1 cellular context compared by ENCODE assay signal in the genomic region with DNA sequence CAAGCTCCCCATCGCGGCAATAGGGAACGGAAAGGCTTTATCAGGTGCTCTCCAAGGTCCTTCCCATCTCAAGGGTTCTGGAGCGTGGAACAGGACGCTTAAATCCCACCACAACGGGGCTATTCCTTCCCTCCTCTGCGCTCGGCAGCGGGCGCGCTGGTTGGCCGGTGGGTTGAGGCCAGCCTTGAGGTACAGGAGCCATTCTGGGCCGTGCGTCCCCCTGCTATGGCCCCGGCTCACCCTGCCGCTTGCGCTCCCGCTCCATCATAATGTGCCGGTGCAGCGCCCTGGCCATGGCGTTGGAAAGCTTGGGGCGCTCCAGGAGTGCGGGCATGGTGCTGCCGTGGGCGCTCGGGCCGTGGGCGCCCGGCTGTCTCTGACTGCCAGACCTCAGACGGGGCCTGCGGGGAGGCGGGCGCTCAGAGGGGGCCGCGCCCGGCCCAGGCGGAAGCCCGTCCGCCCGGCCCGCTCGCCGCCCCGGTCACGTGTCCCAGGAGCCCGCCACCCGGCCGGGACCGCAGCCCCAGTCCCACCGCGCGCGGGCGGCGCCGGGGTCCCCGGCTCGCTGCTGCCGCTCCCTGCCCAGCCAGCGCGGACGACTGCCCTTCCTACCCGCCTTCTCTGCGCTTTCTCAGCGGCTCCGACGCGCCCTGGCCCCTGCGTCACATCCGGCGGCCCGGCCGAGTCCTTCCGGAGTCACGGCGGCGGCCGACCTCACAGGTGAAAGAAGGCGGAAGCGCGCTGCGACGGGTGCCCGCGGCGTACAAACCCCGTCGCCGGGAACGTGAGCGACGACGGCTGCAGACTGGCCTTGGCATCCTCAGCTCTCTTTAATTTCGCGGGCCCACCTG.
TF ChIP-seq lines count a peak whose summit lies in the region.

A gene with protein sequence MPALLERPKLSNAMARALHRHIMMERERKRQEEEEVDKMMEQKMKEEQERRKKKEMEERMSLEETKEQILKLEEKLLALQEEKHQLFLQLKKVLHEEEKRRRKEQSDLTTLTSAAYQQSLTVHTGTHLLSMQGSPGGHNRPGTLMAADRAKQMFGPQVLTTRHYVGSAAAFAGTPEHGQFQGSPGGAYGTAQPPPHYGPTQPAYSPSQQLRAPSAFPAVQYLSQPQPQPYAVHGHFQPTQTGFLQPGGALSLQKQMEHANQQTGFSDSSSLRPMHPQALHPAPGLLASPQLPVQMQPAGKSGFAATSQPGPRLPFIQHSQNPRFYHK (minus strand): TSS at position 642 of the 851 bp plus-strand sequence. CDS start 308 bp downstream, at position 334.

TF ChIP-seq in HepG2, 621 proteins besides CTCF, POLR2A, EP300 and RAD21 (continued from another document and continues in another):
- TF ChIP-seq, protein P1, sequence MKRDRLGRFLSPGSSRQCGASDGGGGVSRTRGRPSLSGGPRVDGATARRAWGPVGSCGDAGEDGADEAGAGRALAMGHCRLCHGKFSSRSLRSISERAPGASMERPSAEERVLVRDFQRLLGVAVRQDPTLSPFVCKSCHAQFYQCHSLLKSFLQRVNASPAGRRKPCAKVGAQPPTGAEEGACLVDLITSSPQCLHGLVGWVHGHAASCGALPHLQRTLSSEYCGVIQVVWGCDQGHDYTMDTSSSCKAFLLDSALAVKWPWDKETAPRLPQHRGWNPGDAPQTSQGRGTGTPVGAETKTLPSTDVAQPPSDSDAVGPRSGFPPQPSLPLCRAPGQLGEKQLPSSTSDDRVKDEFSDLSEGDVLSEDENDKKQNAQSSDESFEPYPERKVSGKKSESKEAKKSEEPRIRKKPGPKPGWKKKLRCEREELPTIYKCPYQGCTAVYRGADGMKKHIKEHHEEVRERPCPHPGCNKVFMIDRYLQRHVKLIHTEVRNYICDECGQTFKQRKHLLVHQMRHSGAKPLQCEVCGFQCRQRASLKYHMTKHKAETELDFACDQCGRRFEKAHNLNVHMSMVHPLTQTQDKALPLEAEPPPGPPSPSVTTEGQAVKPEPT (CRISPR knock-in tag; IDR thresholded peaks at IDR 0.05; ENCODE audit: low read depth): 0 out of 2 replicates have a peak, but pooled peaks have one; percentile 19
- TF ChIP-seq DNMT1 (CRISPR knock-in tag; IDR thresholded peaks at IDR 0.05) (0 out of 2 replicates have a peak, but pooled peaks have one; percentile 53), NCOA1 (CRISPR knock-in tag; IDR thresholded peaks at IDR 0.05) (no peak), ESRRA (CRISPR knock-in tag; IDR thresholded peaks at IDR 0.05; ENCODE audit: low read depth) (0 out of 2 replicates have a peak, but pooled peaks have one; percentile 61), ZBTB38 (CRISPR knock-in tag; IDR thresholded peaks at IDR 0.05) (peak; percentile 79; the same call in 1 of the 2 replicates), MZF1 (CRISPR knock-in tag; IDR thresholded peaks at IDR 0.05; ENCODE audit: borderline replicate concordance) (no peak), HIVEP1 (CRISPR knock-in tag; IDR thresholded peaks at IDR 0.05) (peak; percentile 35; the same call in 1 of the 2 replicates), BORCS8-MEF2B (CRISPR knock-in tag; IDR thresholded peaks at IDR 0.05) (peak; percentile 89), ZNF430 (CRISPR knock-in tag; IDR thresholded peaks at IDR 0.05) (no peak), ZC3H13 (CRISPR knock-in tag; IDR thresholded peaks at IDR 0.05) (peak; percentile 91), NFRKB (IDR thresholded peaks at IDR 0.05) (no peak), ZNF431 (CRISPR knock-in tag; IDR thresholded peaks at IDR 0.05; ENCODE audit: borderline replicate concordance, low read depth) (0 out of 2 replicates have a peak, but pooled peaks have one; percentile 46), NR2F2 (IDR thresholded peaks at IDR 0.05; ENCODE audit: borderline replicate concordance, low read depth) (peak; percentile 22; the same call in 1 of the 2 replicates), ZSCAN25 (CRISPR knock-in tag; IDR thresholded peaks at IDR 0.05) (0 out of 2 replicates have a peak, but pooled peaks have one; percentile 27), MIXL1 (CRISPR knock-in tag; IDR thresholded peaks at IDR 0.05) (peak; percentile 81), CREM (IDR thresholded peaks at IDR 0.05) (peak; percentile 85), CREM (CRISPR knock-in tag; IDR thresholded peaks at IDR 0.05) (peak; percentile 78), ZNF891 (CRISPR knock-in tag; IDR thresholded peaks at IDR 0.05) (no peak), TAF1 (CRISPR knock-in tag; IDR thresholded peaks at IDR 0.05) (peak; percentile 80; the same call in 1 of the 2 replicates), ZNF10 (CRISPR knock-in tag; IDR thresholded peaks at IDR 0.05; ENCODE audit: borderline replicate concordance, low read depth) (no peak), ZNF160 (CRISPR knock-in tag; IDR thresholded peaks at IDR 0.05) (no peak), PCBP2 (optimal IDR thresholded peaks at IDR 0.05; ENCODE audit: low read depth, low read length, poor library complexity, severe bottlenecking) (no peak), ZZZ3 (CRISPR knock-in tag; IDR thresholded peaks at IDR 0.05; ENCODE audit: borderline replicate concordance) (peak; percentile 56; the same call in 1 of the 2 replicates), ZNF235 (CRISPR knock-in tag; IDR thresholded peaks at IDR 0.05; ENCODE audit: borderline replicate concordance) (no peak), TBX3 (IDR thresholded peaks at IDR 0.05; ENCODE audit: borderline replicate concordance) (no peak), ZNF317 (CRISPR knock-in tag; IDR thresholded peaks at IDR 0.05) (peak; percentile 57; the same call in 1 of the 2 replicates), ISX (CRISPR knock-in tag; conservative IDR thresholded peaks at IDR 0.05) (no peak; the same call in 1 of the 2 replicates)
- TF ChIP-seq, protein P2, sequence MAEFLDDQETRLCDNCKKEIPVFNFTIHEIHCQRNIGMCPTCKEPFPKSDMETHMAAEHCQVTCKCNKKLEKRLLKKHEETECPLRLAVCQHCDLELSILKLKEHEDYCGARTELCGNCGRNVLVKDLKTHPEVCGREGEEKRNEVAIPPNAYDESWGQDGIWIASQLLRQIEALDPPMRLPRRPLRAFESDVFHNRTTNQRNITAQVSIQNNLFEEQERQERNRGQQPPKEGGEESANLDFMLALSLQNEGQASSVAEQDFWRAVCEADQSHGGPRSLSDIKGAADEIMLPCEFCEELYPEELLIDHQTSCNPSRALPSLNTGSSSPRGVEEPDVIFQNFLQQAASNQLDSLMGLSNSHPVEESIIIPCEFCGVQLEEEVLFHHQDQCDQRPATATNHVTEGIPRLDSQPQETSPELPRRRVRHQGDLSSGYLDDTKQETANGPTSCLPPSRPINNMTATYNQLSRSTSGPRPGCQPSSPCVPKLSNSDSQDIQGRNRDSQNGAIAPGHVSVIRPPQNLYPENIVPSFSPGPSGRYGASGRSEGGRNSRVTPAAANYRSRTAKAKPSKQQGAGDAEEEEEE (CRISPR knock-in tag; IDR thresholded peaks at IDR 0.05; ENCODE audit: borderline replicate concordance): no peak
- TF ChIP-seq, protein P3, sequence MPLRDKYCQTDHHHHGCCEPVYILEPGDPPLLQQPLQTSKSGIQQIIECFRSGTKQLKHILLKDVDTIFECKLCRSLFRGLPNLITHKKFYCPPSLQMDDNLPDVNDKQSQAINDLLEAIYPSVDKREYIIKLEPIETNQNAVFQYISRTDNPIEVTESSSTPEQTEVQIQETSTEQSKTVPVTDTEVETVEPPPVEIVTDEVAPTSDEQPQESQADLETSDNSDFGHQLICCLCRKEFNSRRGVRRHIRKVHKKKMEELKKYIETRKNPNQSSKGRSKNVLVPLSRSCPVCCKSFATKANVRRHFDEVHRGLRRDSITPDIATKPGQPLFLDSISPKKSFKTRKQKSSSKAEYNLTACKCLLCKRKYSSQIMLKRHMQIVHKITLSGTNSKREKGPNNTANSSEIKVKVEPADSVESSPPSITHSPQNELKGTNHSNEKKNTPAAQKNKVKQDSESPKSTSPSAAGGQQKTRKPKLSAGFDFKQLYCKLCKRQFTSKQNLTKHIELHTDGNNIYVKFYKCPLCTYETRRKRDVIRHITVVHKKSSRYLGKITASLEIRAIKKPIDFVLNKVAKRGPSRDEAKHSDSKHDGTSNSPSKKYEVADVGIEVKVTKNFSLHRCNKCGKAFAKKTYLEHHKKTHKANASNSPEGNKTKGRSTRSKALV (CRISPR knock-in tag; IDR thresholded peaks at IDR 0.05): peak; percentile 46; the same call in 1 of the 2 replicates
- TF ChIP-seq, protein P4, sequence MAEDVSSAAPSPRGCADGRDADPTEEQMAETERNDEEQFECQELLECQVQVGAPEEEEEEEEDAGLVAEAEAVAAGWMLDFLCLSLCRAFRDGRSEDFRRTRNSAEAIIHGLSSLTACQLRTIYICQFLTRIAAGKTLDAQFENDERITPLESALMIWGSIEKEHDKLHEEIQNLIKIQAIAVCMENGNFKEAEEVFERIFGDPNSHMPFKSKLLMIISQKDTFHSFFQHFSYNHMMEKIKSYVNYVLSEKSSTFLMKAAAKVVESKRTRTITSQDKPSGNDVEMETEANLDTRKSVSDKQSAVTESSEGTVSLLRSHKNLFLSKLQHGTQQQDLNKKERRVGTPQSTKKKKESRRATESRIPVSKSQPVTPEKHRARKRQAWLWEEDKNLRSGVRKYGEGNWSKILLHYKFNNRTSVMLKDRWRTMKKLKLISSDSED (CRISPR knock-in tag; IDR thresholded peaks at IDR 0.05): 0 out of 2 replicates have a peak, but pooled peaks have one; percentile 43
- TF ChIP-seq, protein P5, sequence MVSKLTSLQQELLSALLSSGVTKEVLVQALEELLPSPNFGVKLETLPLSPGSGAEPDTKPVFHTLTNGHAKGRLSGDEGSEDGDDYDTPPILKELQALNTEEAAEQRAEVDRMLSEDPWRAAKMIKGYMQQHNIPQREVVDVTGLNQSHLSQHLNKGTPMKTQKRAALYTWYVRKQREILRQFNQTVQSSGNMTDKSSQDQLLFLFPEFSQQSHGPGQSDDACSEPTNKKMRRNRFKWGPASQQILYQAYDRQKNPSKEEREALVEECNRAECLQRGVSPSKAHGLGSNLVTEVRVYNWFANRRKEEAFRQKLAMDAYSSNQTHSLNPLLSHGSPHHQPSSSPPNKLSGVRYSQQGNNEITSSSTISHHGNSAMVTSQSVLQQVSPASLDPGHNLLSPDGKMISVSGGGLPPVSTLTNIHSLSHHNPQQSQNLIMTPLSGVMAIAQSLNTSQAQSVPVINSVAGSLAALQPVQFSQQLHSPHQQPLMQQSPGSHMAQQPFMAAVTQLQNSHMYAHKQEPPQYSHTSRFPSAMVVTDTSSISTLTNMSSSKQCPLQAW (CRISPR knock-in tag; IDR thresholded peaks at IDR 0.05): peak; percentile 77
- TF ChIP-seq, protein P6, sequence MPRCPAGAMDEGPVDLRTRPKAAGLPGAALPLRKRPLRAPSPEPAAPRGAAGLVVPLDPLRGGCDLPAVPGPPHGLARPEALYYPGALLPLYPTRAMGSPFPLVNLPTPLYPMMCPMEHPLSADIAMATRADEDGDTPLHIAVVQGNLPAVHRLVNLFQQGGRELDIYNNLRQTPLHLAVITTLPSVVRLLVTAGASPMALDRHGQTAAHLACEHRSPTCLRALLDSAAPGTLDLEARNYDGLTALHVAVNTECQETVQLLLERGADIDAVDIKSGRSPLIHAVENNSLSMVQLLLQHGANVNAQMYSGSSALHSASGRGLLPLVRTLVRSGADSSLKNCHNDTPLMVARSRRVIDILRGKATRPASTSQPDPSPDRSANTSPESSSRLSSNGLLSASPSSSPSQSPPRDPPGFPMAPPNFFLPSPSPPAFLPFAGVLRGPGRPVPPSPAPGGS (CRISPR knock-in tag; IDR thresholded peaks at IDR 0.05): peak; percentile 73; the same call in 1 of the 2 replicates
- TF ChIP-seq, protein P7, sequence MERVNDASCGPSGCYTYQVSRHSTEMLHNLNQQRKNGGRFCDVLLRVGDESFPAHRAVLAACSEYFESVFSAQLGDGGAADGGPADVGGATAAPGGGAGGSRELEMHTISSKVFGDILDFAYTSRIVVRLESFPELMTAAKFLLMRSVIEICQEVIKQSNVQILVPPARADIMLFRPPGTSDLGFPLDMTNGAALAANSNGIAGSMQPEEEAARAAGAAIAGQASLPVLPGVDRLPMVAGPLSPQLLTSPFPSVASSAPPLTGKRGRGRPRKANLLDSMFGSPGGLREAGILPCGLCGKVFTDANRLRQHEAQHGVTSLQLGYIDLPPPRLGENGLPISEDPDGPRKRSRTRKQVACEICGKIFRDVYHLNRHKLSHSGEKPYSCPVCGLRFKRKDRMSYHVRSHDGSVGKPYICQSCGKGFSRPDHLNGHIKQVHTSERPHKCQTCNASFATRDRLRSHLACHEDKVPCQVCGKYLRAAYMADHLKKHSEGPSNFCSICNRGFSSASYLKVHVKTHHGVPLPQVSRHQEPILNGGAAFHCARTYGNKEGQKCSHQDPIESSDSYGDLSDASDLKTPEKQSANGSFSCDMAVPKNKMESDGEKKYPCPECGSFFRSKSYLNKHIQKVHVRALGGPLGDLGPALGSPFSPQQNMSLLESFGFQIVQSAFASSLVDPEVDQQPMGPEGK (CRISPR knock-in tag; IDR thresholded peaks at IDR 0.05): peak; percentile 24; the same call in 1 of the 2 replicates
- TF ChIP-seq, protein P8, sequence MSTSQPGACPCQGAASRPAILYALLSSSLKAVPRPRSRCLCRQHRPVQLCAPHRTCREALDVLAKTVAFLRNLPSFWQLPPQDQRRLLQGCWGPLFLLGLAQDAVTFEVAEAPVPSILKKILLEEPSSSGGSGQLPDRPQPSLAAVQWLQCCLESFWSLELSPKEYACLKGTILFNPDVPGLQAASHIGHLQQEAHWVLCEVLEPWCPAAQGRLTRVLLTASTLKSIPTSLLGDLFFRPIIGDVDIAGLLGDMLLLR (CRISPR knock-in tag; IDR thresholded peaks at IDR 0.05): no peak
- TF ChIP-seq, protein P9, sequence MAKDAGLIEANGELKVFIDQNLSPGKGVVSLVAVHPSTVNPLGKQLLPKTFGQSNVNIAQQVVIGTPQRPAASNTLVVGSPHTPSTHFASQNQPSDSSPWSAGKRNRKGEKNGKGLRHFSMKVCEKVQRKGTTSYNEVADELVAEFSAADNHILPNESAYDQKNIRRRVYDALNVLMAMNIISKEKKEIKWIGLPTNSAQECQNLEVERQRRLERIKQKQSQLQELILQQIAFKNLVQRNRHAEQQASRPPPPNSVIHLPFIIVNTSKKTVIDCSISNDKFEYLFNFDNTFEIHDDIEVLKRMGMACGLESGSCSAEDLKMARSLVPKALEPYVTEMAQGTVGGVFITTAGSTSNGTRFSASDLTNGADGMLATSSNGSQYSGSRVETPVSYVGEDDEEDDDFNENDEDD (CRISPR knock-in tag; IDR thresholded peaks at IDR 0.05; ENCODE audit: borderline replicate concordance): peak; percentile 85
- TF ChIP-seq, protein P10, sequence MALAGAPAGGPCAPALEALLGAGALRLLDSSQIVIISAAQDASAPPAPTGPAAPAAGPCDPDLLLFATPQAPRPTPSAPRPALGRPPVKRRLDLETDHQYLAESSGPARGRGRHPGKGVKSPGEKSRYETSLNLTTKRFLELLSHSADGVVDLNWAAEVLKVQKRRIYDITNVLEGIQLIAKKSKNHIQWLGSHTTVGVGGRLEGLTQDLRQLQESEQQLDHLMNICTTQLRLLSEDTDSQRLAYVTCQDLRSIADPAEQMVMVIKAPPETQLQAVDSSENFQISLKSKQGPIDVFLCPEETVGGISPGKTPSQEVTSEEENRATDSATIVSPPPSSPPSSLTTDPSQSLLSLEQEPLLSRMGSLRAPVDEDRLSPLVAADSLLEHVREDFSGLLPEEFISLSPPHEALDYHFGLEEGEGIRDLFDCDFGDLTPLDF (CRISPR knock-in tag; IDR thresholded peaks at IDR 0.05): peak; percentile 75
- TF ChIP-seq, protein P11, sequence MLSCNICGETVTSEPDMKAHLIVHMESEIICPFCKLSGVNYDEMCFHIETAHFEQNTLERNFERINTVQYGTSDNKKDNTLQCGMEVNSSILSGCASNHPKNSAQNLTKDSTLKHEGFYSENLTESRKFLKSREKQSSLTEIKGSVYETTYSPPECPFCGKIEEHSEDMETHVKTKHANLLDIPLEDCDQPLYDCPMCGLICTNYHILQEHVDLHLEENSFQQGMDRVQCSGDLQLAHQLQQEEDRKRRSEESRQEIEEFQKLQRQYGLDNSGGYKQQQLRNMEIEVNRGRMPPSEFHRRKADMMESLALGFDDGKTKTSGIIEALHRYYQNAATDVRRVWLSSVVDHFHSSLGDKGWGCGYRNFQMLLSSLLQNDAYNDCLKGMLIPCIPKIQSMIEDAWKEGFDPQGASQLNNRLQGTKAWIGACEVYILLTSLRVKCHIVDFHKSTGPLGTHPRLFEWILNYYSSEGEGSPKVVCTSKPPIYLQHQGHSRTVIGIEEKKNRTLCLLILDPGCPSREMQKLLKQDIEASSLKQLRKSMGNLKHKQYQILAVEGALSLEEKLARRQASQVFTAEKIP (CRISPR knock-in tag; IDR thresholded peaks at IDR 0.05; ENCODE audit: borderline replicate concordance): no peak
